Comparison of ENCODE assay signal across 13 cellular contexts in genomic region chr16:11112723-11113348, GRCh38.
A peak's percentile ranks its signal among the peaks of the same experiment; 100 is the strongest.
DNase-seq lines count a peak whose midpoint lies in the region; ATAC-seq and TF ChIP-seq lines count a peak whose summit lies in the region.
"Had no signal": no experiment of that assay in that cellular context is flagged by ENCODE, and none has a peak within 500 bp of the region (broad histone marks: within the 10 kb centered on the region; RNA-seq: fewer than 3 reads in every experiment).

No MANE protein-coding gene starts in this region.

- no peak for DNase-seq in SK-N-SH
- DNase-seq in Karpas-422: peak; percentile 55
- DNase-seq in SHP77 treated with DMSO at 0.1 percent for 48 hours (lab: John Stamatoyannopoulos, UW): peak; percentile 50
- no peak for DNase-seq in right lobe of liver
- no peak for DNase-seq in tibial nerve (ENCODE audit: low spot score in 2 of 2)
- DNase-seq in GM13977 (ENCODE audit: low spot score): no peak
- DNase-seq: dermis blood vessel endothelial cell, gastrocnemius medialis, NCI-H524 treated with DMSO at 0.1 percent for 48 hours, sigmoid colon had no signal

- H3K9me3 ChIP-seq in SK-N-SH (no peaks in the 10 kb centered on the region), Karpas-422 (ENCODE audit: low read length) (no peaks in the 10 kb centered on the region), right lobe of liver (no peaks in the 10 kb centered on the region), tibial nerve (peaks cover 0 to 16% (median 0%) of the 10 kb centered on the region in 4 donors)
- H3K9me3 ChIP-seq: sigmoid colon had no signal

- 100% methylated on average over 4 of the region's 4 CpGs for WGBS in SK-N-SH (ENCODE audit: low lambda C conversion rate)
- WGBS in right lobe of liver (ENCODE audit: insufficient coverage, low coverage, low lambda C conversion rate, missing lambda C conversion rate): 70% methylated on average over 2 of the region's 4 CpGs
- 78 to 83% methylated on average over 4 of the region's 4 CpGs for WGBS in tibial nerve, 2 donors

- H3K9me2 ChIP-seq in SK-N-SH: no peaks in the 10 kb centered on the region
- no peaks in the 10 kb centered on the region for H3K9me2 ChIP-seq in Karpas-422 (replicated peaks; ENCODE audit: insufficient read depth, low read length)

- no peak overlapping the region for H3K27ac ChIP-seq in SK-N-SH (ENCODE audit: low read depth in 2 of 2, low read length in 1 of 2)
- H3K27ac ChIP-seq in Karpas-422 (ENCODE audit: low read length): no peak overlapping the region
- H3K27ac ChIP-seq in right lobe of liver: no peak overlapping the region
- H3K27ac ChIP-seq in tibial nerve: no peak overlapping the region
- H3K27ac ChIP-seq: gastrocnemius medialis, KMS-11 had no signal

- no peaks in the 10 kb centered on the region for H3K79me2 ChIP-seq in SK-N-SH (ENCODE audit: insufficient read depth)
- H3K79me2 ChIP-seq in Karpas-422 (ENCODE audit: low read length): no peaks in the 10 kb centered on the region

- no peak overlapping the region for H3K4me3 ChIP-seq in SK-N-SH (ENCODE audit: low read depth in 2 of 2, low read length in 1 of 2)
- no peak overlapping the region for H3K4me3 ChIP-seq in Karpas-422 (ENCODE audit: low read length)
- no peak overlapping the region for H3K4me3 ChIP-seq in right lobe of liver
- no peak overlapping the region for H3K4me3 ChIP-seq in tibial nerve
- H3K4me3 ChIP-seq: gastrocnemius medialis, sigmoid colon had no signal

- H3K4me1 ChIP-seq in SK-N-SH (ENCODE audit: control insufficient read depth in 1 of 2, insufficient read depth in 2 of 2, low read depth in 1 of 2, low read length in 1 of 2): peaks cover 3 to 13% of the 10 kb centered on the region in 2 experiments; a peak in 2 of 4 replicates
- peaks cover 11% of the 10 kb centered on the region for H3K4me1 ChIP-seq in Karpas-422 (ENCODE audit: low read length)
- no peaks in the 10 kb centered on the region for H3K4me1 ChIP-seq in right lobe of liver
- peaks cover 0 to 24% (median 2%) of the 10 kb centered on the region in 4 donors for H3K4me1 ChIP-seq in tibial nerve
- H3K4me1 ChIP-seq: gastrocnemius medialis had no signal

- no peak for TF ChIP-seq RAD21 in SK-N-SH (IDR thresholded peaks at IDR 0.05; ENCODE audit: low read length)

- no peaks in the 10 kb centered on the region for H3F3A ChIP-seq in SK-N-SH (replicated peaks; ENCODE audit: insufficient read depth)

- H3K9ac ChIP-seq in SK-N-SH: no peak overlapping the region
- no peak overlapping the region for H3K9ac ChIP-seq in Karpas-422 (ENCODE audit: low read length)
- H3K9ac ChIP-seq: KMS-11 had no signal

- POLR2A ChIA-PET in SK-N-SH (lab: Yijun Ruan, JAX): no interaction called here

- H4K20me1 ChIP-seq in SK-N-SH (ENCODE audit: insufficient read depth) (no peaks in the 10 kb centered on the region), Karpas-422 (ENCODE audit: insufficient read depth, low read depth, low read length) (no peaks in the 10 kb centered on the region)

- H3K4me2 ChIP-seq in SK-N-SH (no peak overlapping the region), Karpas-422 (ENCODE audit: low read depth, low read length, poor library complexity, severe bottlenecking) (no peak overlapping the region)
- H3K4me2 ChIP-seq: KMS-11 had no signal

- H3K27me3 ChIP-seq in SK-N-SH (ENCODE audit: insufficient read depth): no peaks in the 10 kb centered on the region
- no peaks in the 10 kb centered on the region for H3K27me3 ChIP-seq in Karpas-422 (ENCODE audit: low read length)
- no peaks in the 10 kb centered on the region for H3K27me3 ChIP-seq in right lobe of liver
- no peaks in the 10 kb centered on the region for H3K27me3 ChIP-seq in tibial nerve
- H3K27me3 ChIP-seq: gastrocnemius medialis, sigmoid colon had no signal

- ATAC-seq in SK-N-SH treated with all-trans-retinoic acid at 6 μM for 48 hours: no peak; the same call in 2 of the 3 replicates
- ATAC-seq in right lobe of liver: peak; percentile 23 to 58 (median 38)
- ATAC-seq in GM18519 (IDR thresholded peaks at IDR 0.05; ENCODE audit: low FRiP score, unreplicated experiment): no peak

- H2AFZ ChIP-seq in SK-N-SH (ENCODE audit: low read depth): no peak overlapping the region
- no peak overlapping the region for H2AFZ ChIP-seq in Karpas-422 (ENCODE audit: low read length)

- TF ChIP-seq POLR2A in right lobe of liver (IDR thresholded peaks at IDR 0.05) (no peak), tibial nerve (IDR thresholded peaks at IDR 0.05) (no peak)

- CTCF ChIA-PET in SK-N-SH (lab: Yijun Ruan, JAX): interaction anchor here (1.3 kb wide), 1 partner anchor 142 kb away, joined by 3 read pairs; no protein-coding TSS in a partner anchor

- H3K36me3 ChIP-seq in SK-N-SH (replicated peaks in 1 of 2; ENCODE audit: control insufficient read depth in 1 of 2, insufficient read depth in 2 of 2, low read length in 1 of 2) (peaks cover 0 to 6% of the 10 kb centered on the region in 2 experiments), Karpas-422 (ENCODE audit: insufficient read depth, low read length) (no peaks in the 10 kb centered on the region), right lobe of liver (no peaks in the 10 kb centered on the region), tibial nerve (peaks cover 0 to 25% (median 0%) of the 10 kb centered on the region in 3 donors)
- H3K36me3 ChIP-seq: gastrocnemius medialis, sigmoid colon had no signal

- TF ChIP-seq CTCF in SK-N-SH (IDR thresholded peaks at IDR 0.05) (no peak), right lobe of liver (IDR thresholded peaks at IDR 0.05) (no peak), tibial nerve (IDR thresholded peaks at IDR 0.05) (no peak), GM13977 (IDR thresholded peaks at IDR 0.05; ENCODE audit: extremely low read depth, insufficient read depth, missing control alignments) (no peak)

- intact Hi-C loops in right lobe of liver (cut with DNase I): no loop called here

- TF ChIP-seq EP300 in SK-N-SH (IDR thresholded peaks at IDR 0.05; ENCODE audit: borderline replicate concordance in 1 of 2, low read depth in 1 of 2, low read length in 1 of 2) (no peak), tibial nerve (IDR thresholded peaks at IDR 0.05) (no peak)

- in situ Hi-C loops in GM13977 (cut with MboI; ENCODE audit: low pct_unique_long_range_greater_than_20kb, low sequenced_read_pairs, unreplicated experiment): no loop called here

TF ChIP-seq in SK-N-SH, 30 proteins besides CTCF, POLR2A, EP300 and RAD21:
- TF ChIP-seq MAX (IDR thresholded peaks at IDR 0.05; ENCODE audit: low read depth) (no peak), GATA2 (CRISPR knock-in tag; IDR thresholded peaks at IDR 0.05) (0 out of 2 replicates have a peak, but pooled peaks have one; percentile 34), NFIC (IDR thresholded peaks at IDR 0.05; ENCODE audit: borderline replicate concordance) (0 out of 2 replicates have a peak, but pooled peaks have one; percentile 9), USF1 (IDR thresholded peaks at IDR 0.05; ENCODE audit: borderline replicate concordance, low read depth) (no peak), TEAD4 (IDR thresholded peaks at IDR 0.05; ENCODE audit: borderline replicate concordance, insufficient read depth) (no peak), TCF12 (IDR thresholded peaks at IDR 0.05) (no peak)
TF ChIP-seq in SK-N-SH: peak in this region for 2.

TF ChIP-seq in SK-N-SH treated with all-trans-retinoic acid at 6 μM for 48 hours, 23 proteins besides CTCF, POLR2A, EP300 and RAD21:
- TF ChIP-seq CREB5 (CRISPR knock-in tag; IDR thresholded peaks at IDR 0.05; ENCODE audit: low read depth) (no peak), PATZ1 (CRISPR knock-in tag; IDR thresholded peaks at IDR 0.05; ENCODE audit: borderline replicate concordance) (no peak), PPARA (CRISPR knock-in tag; IDR thresholded peaks at IDR 0.05; ENCODE audit: borderline replicate concordance) (no peak), BACH2 (CRISPR knock-in tag; IDR thresholded peaks at IDR 0.05; ENCODE audit: borderline replicate concordance) (no peak)

Comparison
In these comparisons a context has a peak if more than half of its experiments do, and no peak if none do; other contexts are left out.
1. DNase-seq: peak in Karpas-422 (single experiment) and SHP77 treated with DMSO at 0.1 percent for 48 hours (single experiment); none in SK-N-SH (single experiment), right lobe of liver (0 of 3), tibial nerve (0 of 2) and GM13977 (single experiment).
2. ATAC-seq: peak in right lobe of liver (4 of 4); none in SK-N-SH treated with all-trans-retinoic acid at 6 μM for 48 hours (single experiment) and GM18519 (single experiment).